17 cellular contexts compared by ENCODE assay signal in the genomic region with DNA sequence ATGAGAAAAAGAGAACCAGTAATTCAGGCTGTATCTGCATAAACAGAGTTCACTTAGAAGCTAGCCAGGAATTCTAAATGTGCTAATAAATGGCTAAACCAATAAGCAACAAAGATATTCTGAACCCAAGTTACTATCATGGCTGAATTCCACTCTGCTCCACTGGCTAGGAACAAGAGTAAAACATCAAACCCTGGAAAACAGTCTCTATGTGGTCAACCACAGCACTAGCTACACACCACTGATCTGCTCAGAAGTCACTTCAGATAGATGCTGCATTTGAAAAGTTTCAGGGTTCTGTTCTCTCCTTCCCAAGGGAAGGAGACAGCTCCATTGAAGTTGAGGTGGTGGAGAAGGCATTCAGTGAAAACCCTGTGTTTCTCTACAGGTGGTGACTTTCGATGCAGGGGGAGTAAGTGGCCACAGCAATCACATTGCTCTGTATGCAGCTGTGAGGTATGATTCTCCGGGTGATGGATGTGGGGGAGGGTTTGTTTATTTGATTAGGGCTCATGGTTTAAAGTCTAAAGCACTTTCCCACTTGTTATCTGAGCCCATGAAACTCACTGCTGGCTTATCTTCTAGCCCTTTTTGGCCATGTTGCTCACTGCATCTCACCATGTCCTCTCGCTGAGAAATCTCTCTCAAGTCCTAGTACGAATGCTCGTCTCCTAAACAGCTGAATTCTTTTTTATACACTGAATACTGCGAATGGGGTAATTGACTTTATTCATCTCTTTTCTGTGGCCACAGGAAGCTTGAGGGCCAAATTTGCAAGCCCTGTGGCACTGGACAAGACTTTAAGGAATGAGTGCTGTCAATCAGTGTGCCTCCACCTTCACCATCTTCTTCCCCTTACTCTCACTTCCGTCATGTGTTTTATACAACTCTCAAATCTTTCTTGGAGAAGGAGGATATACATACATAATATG. TPM values are rescaled to one million over a fixed set of nuclear protein-coding genes. Genes with fewer than 3 reads are reported as not detected.
A peak's percentile ranks its signal among the peaks of the same experiment; 100 is the strongest.
DNase-seq lines count a peak whose midpoint lies in the region; ATAC-seq and TF ChIP-seq lines count a peak whose summit lies in the region.
"Had no signal": no experiment of that assay in that cellular context is flagged by ENCODE, and none has a peak within 500 bp of the region (broad histone marks: within the 10 kb centered on the region; RNA-seq: fewer than 3 reads in every experiment).

No MANE protein-coding gene starts in this region.

- H3K27ac Mint-ChIP-seq in stimulated activated naive B cell treated with anti-CD40 and anti-IgM and Interleukin-4, amounts not matched to agents 10 μg/mL and 1 μg/mL and 100 μg/mL, for 72 hours: peak overlapping the region; percentile 1
- H3K27ac Mint-ChIP-seq: activated naive CD8-positive, alpha-beta T cell treated with anti-CD3 and anti-CD28 coated beads, Interleukin-2, amount 50 U/mL, for 24 hours; T-helper 1 cell treated with Interleukin-12 subunit alpha and Interleukin-12 subunit beta and Interleukin-4 antibody, amounts not matched to agents 30 μg/mL and 1 μg/mL, for 36 hours had no signal

- H3K27me3 ChIP-seq in suprapubic skin: no peaks in the 10 kb centered on the region
- H3K27me3 ChIP-seq in MM.1S (replicated peaks; ENCODE audit: insufficient read depth, low read length): no peaks in the 10 kb centered on the region
- H3K27me3 ChIP-seq: stomach had no signal

- H3K36me3 ChIP-seq in suprapubic skin (peaks cover 41% of the 10 kb centered on the region), MM.1S (replicated peaks; ENCODE audit: insufficient read depth, low read length) (no peaks in the 10 kb centered on the region)

- no peaks in the 10 kb centered on the region for H3K9me2 ChIP-seq in MM.1S (replicated peaks; ENCODE audit: insufficient read depth, low read length)

- no peak overlapping the region for H3K27ac ChIP-seq in suprapubic skin
- H3K27ac ChIP-seq in MM.1S (ENCODE audit: low read length): no peak overlapping the region
- H3K27ac ChIP-seq: 22Rv1, stomach had no signal

- H3F3A ChIP-seq in MM.1S (ENCODE audit: insufficient read depth, low read length): no peaks in the 10 kb centered on the region

- H2AFZ ChIP-seq in MM.1S (ENCODE audit: low read length): no peak overlapping the region

- peak in 1 of 2 donors; percentile 34 for ATAC-seq in stimulated activated naive B cell treated with anti-CD40 and anti-IgM and Interleukin-4, amounts not matched to agents 10 μg/mL and 1 μg/mL and 100 μg/mL, for 72 hours (replicated peaks)
- ATAC-seq: activated naive CD8-positive, alpha-beta T cell treated with anti-CD3 and anti-CD28 coated beads, Interleukin-2, amount 50 U/mL, for 24 hours; activated T-cell treated with anti-CD3 and anti-CD28 coated beads, Interleukin-2, amount 50 U/mL, for 4 hours had no signal

- H4K20me1 ChIP-seq in MM.1S (ENCODE audit: insufficient read depth, low read length): no peaks in the 10 kb centered on the region

- no peak overlapping the region for H3K4me3 Mint-ChIP-seq in stimulated activated naive B cell treated with anti-CD40 and anti-IgM and Interleukin-4, amounts not matched to agents 10 μg/mL and 1 μg/mL and 100 μg/mL, for 72 hours
- H3K4me3 Mint-ChIP-seq: activated naive CD8-positive, alpha-beta T cell treated with anti-CD3 and anti-CD28 coated beads, Interleukin-2, amount 50 U/mL, for 24 hours; activated T-cell treated with anti-CD3 and anti-CD28 coated beads, Interleukin-2, amount 50 U/mL, for 4 hours; immature natural killer cell; T-helper 1 cell treated with Interleukin-12 subunit alpha and Interleukin-12 subunit beta and Interleukin-4 antibody, amounts not matched to agents 30 μg/mL and 1 μg/mL, for 36 hours had no signal

- H3K4me1 ChIP-seq in suprapubic skin (no peaks in the 10 kb centered on the region), MM.1S (ENCODE audit: low read length) (no peaks in the 10 kb centered on the region)

- no peaks in the 10 kb centered on the region for H3K9me3 Mint-ChIP-seq in stimulated activated naive B cell treated with anti-CD40 and anti-IgM and Interleukin-4, amounts not matched to agents 10 μg/mL and 1 μg/mL and 100 μg/mL, for 72 hours
- H3K9me3 Mint-ChIP-seq: activated naive CD8-positive, alpha-beta T cell treated with anti-CD3 and anti-CD28 coated beads, Interleukin-2, amount 50 U/mL, for 24 hours; activated T-cell treated with anti-CD3 and anti-CD28 coated beads, Interleukin-2, amount 50 U/mL, for 4 hours; immature natural killer cell; T-helper 1 cell treated with Interleukin-12 subunit alpha and Interleukin-12 subunit beta and Interleukin-4 antibody, amounts not matched to agents 30 μg/mL and 1 μg/mL, for 36 hours had no signal

- WGBS in suprapubic skin: 92% methylated on average over 7 of the region's 7 CpGs

- H3K4me2 ChIP-seq in MM.1S (ENCODE audit: low read depth, low read length): no peak overlapping the region

- H3K9me3 ChIP-seq in suprapubic skin (no peaks in the 10 kb centered on the region), MM.1S (replicated peaks; ENCODE audit: insufficient read depth, low read length) (no peaks in the 10 kb centered on the region)
- H3K9me3 ChIP-seq: stomach had no signal

- H3K4me1 Mint-ChIP-seq in stimulated activated naive B cell treated with anti-CD40 and anti-IgM and Interleukin-4, amounts not matched to agents 10 μg/mL and 1 μg/mL and 100 μg/mL, for 72 hours: peaks cover 2 to 12% of the 10 kb centered on the region in 2 donors

- TF ChIP-seq POLR2A in suprapubic skin (IDR thresholded peaks at IDR 0.05): no peak

- H3K27me3 Mint-ChIP-seq in stimulated activated naive B cell treated with anti-CD40 and anti-IgM and Interleukin-4, amounts not matched to agents 10 μg/mL and 1 μg/mL and 100 μg/mL, for 72 hours: no peaks in the 10 kb centered on the region
- H3K27me3 Mint-ChIP-seq: activated naive CD8-positive, alpha-beta T cell treated with anti-CD3 and anti-CD28 coated beads, Interleukin-2, amount 50 U/mL, for 24 hours had no signal

- TF ChIP-seq EP300 in suprapubic skin (IDR thresholded peaks at IDR 0.05): no peak

- DNase-seq in DMS53 (lab: John Stamatoyannopoulos, UW): peak; percentile 11
- DNase-seq in DMS53 treated with DMSO at 0.1 percent for 48 hours (lab: John Stamatoyannopoulos, UW; ENCODE audit: unreplicated experiment): no peak
- peak; percentile 57 for DNase-seq in SW480 (ENCODE audit: low spot score)
- peak; percentile 67 for DNase-seq in iris pigment epithelial cell (ENCODE audit: low read depth)
- DNase-seq in stimulated activated naive B cell treated with anti-CD40 and anti-IgM and Interleukin-4, amounts not matched to agents 10 μg/mL and 1 μg/mL and 100 μg/mL, for 72 hours: no peak
- DNase-seq in suprapubic skin (ENCODE audit: low spot score in 2 of 2): no peak
- DNase-seq in LoVo (ENCODE audit: low spot score): no peak
- DNase-seq in MM.1S: no peak
- DNase-seq: activated CD4-positive, alpha-beta T cell treated with anti-CD3 and anti-CD28 coated beads, Interleukin-2, amount 50 U/mL, for 1 hour; activated naive CD8-positive, alpha-beta T cell treated with anti-CD3 and anti-CD28 coated beads, Interleukin-2, amount 50 U/mL, for 24 hours; activated T-cell treated with anti-CD3 and anti-CD28 coated beads, Interleukin-2, amount 50 U/mL, for 4 hours; DMS 273 treated with DMSO at 0.1 percent for 48 hours; immature natural killer cell; NCI-H1694 treated with DMSO at 0.1 percent for 48 hours; stomach had no signal

- TF ChIP-seq CTCF in suprapubic skin (IDR thresholded peaks at IDR 0.05) (no peak), MM.1S (IDR thresholded peaks at IDR 0.05; ENCODE audit: low read length) (no peak)

- no peak overlapping the region for H3K9ac ChIP-seq in MM.1S (ENCODE audit: low read length)

- H3K79me2 ChIP-seq in MM.1S (ENCODE audit: low read length): no peaks in the 10 kb centered on the region

- peaks cover 7 to 26% of the 10 kb centered on the region in 2 donors for H3K36me3 Mint-ChIP-seq in stimulated activated naive B cell treated with anti-CD40 and anti-IgM and Interleukin-4, amounts not matched to agents 10 μg/mL and 1 μg/mL and 100 μg/mL, for 72 hours

- H3K4me3 ChIP-seq in suprapubic skin (no peak overlapping the region), MM.1S (ENCODE audit: low read length) (no peak overlapping the region)
- H3K4me3 ChIP-seq: stomach had no signal

RNA-seq across cellular contexts. Expression of gene CENPV, which starts 39.8 kb away (rescaled TPM):
- 1 to 10 TPM in 3 of 4 donors, under 1 TPM in 1; 0.70 to 3.7 (median 1.8) TPM for total RNA-seq in suprapubic skin

Comparison
In these comparisons a context has a peak if more than half of its experiments do, and no peak if none do; other contexts are left out.
1. DNase-seq: peak in DMS53 (single experiment), SW480 (single experiment) and iris pigment epithelial cell (single experiment); none in DMS53 treated with DMSO at 0.1 percent for 48 hours (single experiment), stimulated activated naive B cell treated with anti-CD40 and anti-IgM and Interleukin-4, amounts not matched to agents 10 μg/mL and 1 μg/mL and 100 μg/mL, for 72 hours (single experiment), suprapubic skin (0 of 2), LoVo (single experiment) and MM.1S (single experiment).